12 cellular contexts compared by ENCODE assay signal in the genomic region with DNA sequence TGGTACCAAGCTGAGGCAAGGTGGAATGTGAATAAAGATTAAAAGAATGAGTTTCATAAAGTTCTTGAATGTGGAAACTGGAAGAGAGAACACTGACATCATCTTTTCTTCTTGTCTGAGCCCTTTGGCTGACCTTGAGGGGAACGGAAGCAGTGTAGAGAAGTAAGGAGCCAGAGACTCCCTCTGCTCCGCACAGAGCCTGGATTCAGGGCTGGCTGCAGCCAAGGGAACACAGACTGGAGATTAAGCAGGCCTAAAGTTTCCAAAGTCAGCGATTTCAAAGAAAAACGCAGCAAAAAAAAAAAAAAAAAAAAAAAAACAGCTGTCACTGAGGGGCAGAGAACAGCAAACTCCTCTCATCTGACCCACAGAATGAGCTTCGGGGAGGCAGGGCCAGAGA. TPM values are rescaled to one million over a fixed set of nuclear protein-coding genes. Genes with fewer than 3 reads are reported as not detected.
"Had no signal": no experiment of that assay in that cellular context is flagged by ENCODE, and none has a peak within 500 bp of the region (broad histone marks: within the 10 kb centered on the region; RNA-seq: fewer than 3 reads in every experiment).

No MANE protein-coding gene starts in this region.

- DNase-seq: activated CD4-positive, alpha-beta T cell treated with anti-CD3 and anti-CD28 coated beads for 1 hour; activated CD4-positive, alpha-beta T cell treated with anti-CD3 and anti-CD28 coated beads, Interleukin-2, amount 50 U/mL, for 48 hours; activated CD8-positive, alpha-beta memory T cell treated with anti-CD3 and anti-CD28 coated beads, Interleukin-2, amount 10 ng/mL, durations not matched to agents 7 days and 5 days; activated effector memory CD4-positive, alpha-beta T cell treated with Interleukin-2 at 50 U/mL for 16 hours; activated T-cell treated with anti-CD3 and anti-CD28 coated beads, Interleukin-2, amount 50 U/mL, for 24 hours; mesendoderm; stimulated activated CD4-positive, alpha-beta T cell treated with anti-CD3 and anti-CD28 coated beads, Interleukin-12 subunit alpha, Interleukin-12 subunit beta, amount 100 ng/mL, for 4 hours; stimulated activated naive CD4-positive, alpha-beta T cell treated with Interleukin-2 at 50 U/mL for 16 hours; T-helper 9 cell had no signal

- H3K36me3 ChIP-seq: neural progenitor cell, suprapubic skin had no signal

- H3K27me3 ChIP-seq: neural progenitor cell had no signal

- H3K4me2 ChIP-seq: neural progenitor cell had no signal

- H3K27ac ChIP-seq: neural progenitor cell, suprapubic skin had no signal

- H3K4me1 ChIP-seq: suprapubic skin had no signal

- H3K4me3 ChIP-seq: neural progenitor cell, suprapubic skin had no signal

- H2AFZ ChIP-seq: neural progenitor cell had no signal

- H3K9ac ChIP-seq: neural progenitor cell had no signal

- ATAC-seq: activated CD8-positive, alpha-beta memory T cell treated with anti-CD3 and anti-CD28 coated beads, Interleukin-2, amount 10 ng/mL, durations not matched to agents 7 days and 5 days; activated naive CD4-positive, alpha-beta T cell treated with anti-CD3 and anti-CD28 coated beads, Interleukin-2, amount 50 U/mL, for 72 hours had no signal

RNA-seq across cellular contexts. Expression of a gene that starts 19.3 kb away (rescaled TPM):
- total RNA-seq: activated CD8-positive, alpha-beta memory T cell treated with anti-CD3 and anti-CD28 coated beads, Interleukin-2, amount 10 ng/mL, durations not matched to agents 7 days and 5 days had no signal
